Comparison of ENCODE assay signal across 20 cellular contexts in the genomic region with DNA sequence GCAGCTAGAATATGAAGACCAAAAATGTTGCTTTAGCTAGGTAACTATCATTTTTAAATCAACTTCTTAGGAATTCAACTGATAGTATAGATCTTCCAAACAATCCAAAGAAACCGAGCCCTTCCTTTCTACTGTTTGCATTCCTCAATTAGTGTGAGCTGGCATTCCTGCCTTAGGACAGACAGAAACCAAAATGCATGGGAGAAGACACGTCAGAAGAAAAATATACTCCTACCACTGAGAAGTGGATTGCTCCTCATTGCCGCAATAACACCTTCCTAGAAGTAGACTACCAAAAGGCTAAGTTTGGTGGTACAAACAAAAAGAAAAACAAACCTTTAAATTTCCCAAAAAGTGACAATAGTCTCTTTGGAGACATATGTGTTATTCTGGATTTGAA.
"Had no signal": no experiment of that assay in that cellular context is flagged by ENCODE, and none has a peak within 500 bp of the region (broad histone marks: within the 10 kb centered on the region; RNA-seq: fewer than 3 reads in every experiment).

No MANE protein-coding gene starts in this region.

- H3K36me3 Mint-ChIP-seq: activated CD4-positive, alpha-beta memory T cell treated with anti-CD3 and anti-CD28 coated beads for 36 hours; activated CD8-positive, alpha-beta memory T cell treated with anti-CD3 and anti-CD28 coated beads, Interleukin-2, amount 10 ng/mL, durations not matched to agents 7 days and 5 days; activated naive CD4-positive, alpha-beta T cell treated with anti-CD3 and anti-CD28 coated beads, Interleukin-2, amount 10 ng/mL, durations not matched to agents 7 days and 5 days; naive thymus-derived CD8-positive, alpha-beta T cell had no signal

- H3K27ac ChIP-seq: body of pancreas, left lung, neutrophil, tibial nerve, VCaP had no signal

- H3K4me3 ChIP-seq: body of pancreas, left lung, tibial nerve had no signal

- H3K4me3 Mint-ChIP-seq: activated CD4-positive, alpha-beta memory T cell treated with anti-CD3 and anti-CD28 coated beads for 36 hours; activated CD8-positive, alpha-beta memory T cell treated with anti-CD3 and anti-CD28 coated beads, Interleukin-2, amount 10 ng/mL, durations not matched to agents 7 days and 5 days; activated naive CD4-positive, alpha-beta T cell treated with anti-CD3 and anti-CD28 coated beads, Interleukin-2, amount 10 ng/mL, durations not matched to agents 7 days and 5 days; naive thymus-derived CD8-positive, alpha-beta T cell had no signal

- H3K27me3 Mint-ChIP-seq: activated CD4-positive, alpha-beta memory T cell treated with anti-CD3 and anti-CD28 coated beads for 36 hours; activated CD8-positive, alpha-beta memory T cell treated with anti-CD3 and anti-CD28 coated beads, Interleukin-2, amount 10 ng/mL, durations not matched to agents 7 days and 5 days; activated naive CD4-positive, alpha-beta T cell treated with anti-CD3 and anti-CD28 coated beads, Interleukin-2, amount 10 ng/mL, durations not matched to agents 7 days and 5 days had no signal

- H3K9me3 ChIP-seq: body of pancreas, left lung, neutrophil, tibial nerve had no signal

- H3K27ac Mint-ChIP-seq: activated CD4-positive, alpha-beta memory T cell treated with anti-CD3 and anti-CD28 coated beads for 36 hours; activated CD8-positive, alpha-beta memory T cell treated with anti-CD3 and anti-CD28 coated beads, Interleukin-2, amount 10 ng/mL, durations not matched to agents 7 days and 5 days; activated naive CD4-positive, alpha-beta T cell treated with anti-CD3 and anti-CD28 coated beads, Interleukin-2, amount 10 ng/mL, durations not matched to agents 7 days and 5 days; naive thymus-derived CD8-positive, alpha-beta T cell; progenitor cell of endocrine pancreas had no signal

- H3K27me3 ChIP-seq: body of pancreas, left lung, neutrophil, tibial nerve had no signal

- H3K9me3 Mint-ChIP-seq: activated CD4-positive, alpha-beta memory T cell treated with anti-CD3 and anti-CD28 coated beads for 36 hours; activated naive CD4-positive, alpha-beta T cell treated with anti-CD3 and anti-CD28 coated beads, Interleukin-2, amount 10 ng/mL, durations not matched to agents 7 days and 5 days had no signal

- H3K36me3 ChIP-seq: left lung, neutrophil had no signal

- DNase-seq: activated CD4-positive, alpha-beta memory T cell treated with anti-CD3 and anti-CD28 coated beads for 36 hours; activated CD8-positive, alpha-beta memory T cell treated with anti-CD3 and anti-CD28 coated beads, Interleukin-2, amount 10 ng/mL, durations not matched to agents 7 days and 5 days; activated naive CD4-positive, alpha-beta T cell treated with anti-CD3 and anti-CD28 coated beads, Interleukin-2, amount 10 ng/mL, durations not matched to agents 7 days and 5 days; activated T-cell treated with anti-CD3 and anti-CD28 coated beads, Interleukin-2, amount 50 U/mL, for 1 hour; body of pancreas; cerebellar nuclear complex; dermis blood vessel endothelial cell; hippocampal formation; left lung; naive thymus-derived CD8-positive, alpha-beta T cell; right cardiac atrium; small intestine; stimulated activated CD4-positive, alpha-beta T cell treated with anti-CD3 and anti-CD28 coated beads, Interleukin-4, amount 100 ng/mL, for 4 hours; stimulated activated CD8-positive, alpha-beta memory T cell treated with anti-CD3 and anti-CD28 coated beads, Interleukin-4, amount 100 ng/mL, for 48 hours; stimulated activated naive CD4-positive, alpha-beta T cell treated with Interleukin-2 at 50 U/mL for 16 hours; substantia nigra had no signal

- H3K4me1 Mint-ChIP-seq: activated CD8-positive, alpha-beta memory T cell treated with anti-CD3 and anti-CD28 coated beads, Interleukin-2, amount 10 ng/mL, durations not matched to agents 7 days and 5 days; activated naive CD4-positive, alpha-beta T cell treated with anti-CD3 and anti-CD28 coated beads, Interleukin-2, amount 10 ng/mL, durations not matched to agents 7 days and 5 days; naive thymus-derived CD8-positive, alpha-beta T cell had no signal

- H3K4me1 ChIP-seq: body of pancreas, left lung, tibial nerve had no signal
